23 cellular contexts compared by ENCODE assay signal in the genomic region with DNA sequence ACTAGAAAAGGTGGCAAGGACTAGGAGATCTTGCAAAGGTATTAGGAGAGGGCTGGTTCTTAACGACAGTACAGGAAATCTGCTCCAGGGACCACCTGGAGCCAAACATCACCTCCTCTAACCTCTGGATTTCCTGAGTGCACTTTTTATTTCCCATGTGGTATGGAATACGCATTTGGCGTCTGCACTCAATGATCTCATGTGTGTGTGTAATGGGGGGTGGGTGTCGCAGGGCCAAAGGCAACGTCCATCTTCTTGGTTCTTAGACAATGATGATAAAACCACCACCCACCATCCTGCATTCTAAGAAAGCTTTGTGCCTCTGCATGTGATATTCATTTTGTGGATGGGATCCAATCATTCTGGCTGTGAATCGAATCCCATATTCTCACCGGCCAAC.
"Had no signal": no experiment of that assay in that cellular context is flagged by ENCODE, and none has a peak within 500 bp of the region (broad histone marks: within the 10 kb centered on the region; RNA-seq: fewer than 3 reads in every experiment).

No MANE protein-coding gene starts in this region.

- H3K9me3 ChIP-seq: gastrocnemius medialis, heart right ventricle, mucosa of descending colon, testis, upper lobe of left lung had no signal

- H3K4me3 ChIP-seq: cardiac muscle cell, coronary artery, gastrocnemius medialis, heart right ventricle, lung, mucosa of descending colon, testis, upper lobe of left lung had no signal

- DNase-seq: activated CD4-positive, alpha-beta memory T cell treated with anti-CD3 and anti-CD28 coated beads for 36 hours; activated CD4-positive, alpha-beta T cell treated with anti-CD3 and anti-CD28 coated beads for 36 hours; activated CD8-positive, alpha-beta memory T cell treated with anti-CD3 and anti-CD28 coated beads, Interleukin-2, amount 10 ng/mL, durations not matched to agents 7 days and 5 days; activated effector memory CD4-positive, alpha-beta T cell treated with Interleukin-2 at 50 U/mL for 16 hours; activated naive CD4-positive, alpha-beta T cell treated with anti-CD3 and anti-CD28 coated beads, Interleukin-2, amount 50 U/mL, for 16 hours; activated T-cell treated with anti-CD3 and anti-CD28 coated beads, Interleukin-2, amount 50 U/mL, for 24 hours; effector memory CD4-positive, alpha-beta T cell; gastrocnemius medialis; heart right ventricle; left cardiac atrium; mucosa of descending colon; naive thymus-derived CD4-positive, alpha-beta T cell; occipital lobe; right cardiac atrium; small intestine; testis; upper lobe of left lung had no signal

- H3K27ac ChIP-seq: cardiac muscle cell, coronary artery, gastrocnemius medialis, heart right ventricle, testis, upper lobe of left lung had no signal

- FAIRE-seq: astrocyte, small intestine had no signal

- H3K36me3 Mint-ChIP-seq: activated CD4-positive, alpha-beta memory T cell treated with anti-CD3 and anti-CD28 coated beads for 36 hours; activated CD8-positive, alpha-beta memory T cell treated with anti-CD3 and anti-CD28 coated beads, Interleukin-2, amount 10 ng/mL, durations not matched to agents 7 days and 5 days; naive thymus-derived CD4-positive, alpha-beta T cell had no signal

- H3K27ac Mint-ChIP-seq: activated CD4-positive, alpha-beta memory T cell treated with anti-CD3 and anti-CD28 coated beads for 36 hours; activated CD4-positive, alpha-beta T cell treated with anti-CD3 and anti-CD28 coated beads for 36 hours; activated CD8-positive, alpha-beta memory T cell treated with anti-CD3 and anti-CD28 coated beads, Interleukin-2, amount 10 ng/mL, durations not matched to agents 7 days and 5 days; activated T-cell treated with anti-CD3 and anti-CD28 coated beads, Interleukin-2, amount 50 U/mL, for 24 hours; naive thymus-derived CD4-positive, alpha-beta T cell; stimulated activated naive CD8-positive, alpha-beta T cell treated with anti-CD3 and anti-CD28 coated beads, Interleukin-15, Interleukin-2, amounts not matched to agents 100 ng/mL and 50 ng/mL, for 24 hours had no signal

- H3K27me3 Mint-ChIP-seq: progenitor cell of endocrine pancreas had no signal

- H3K36me3 ChIP-seq: cardiac muscle cell, gastrocnemius medialis, heart right ventricle, upper lobe of left lung had no signal

- H3K4me1 Mint-ChIP-seq: activated CD4-positive, alpha-beta T cell treated with anti-CD3 and anti-CD28 coated beads for 36 hours; activated CD8-positive, alpha-beta memory T cell treated with anti-CD3 and anti-CD28 coated beads, Interleukin-2, amount 10 ng/mL, durations not matched to agents 7 days and 5 days had no signal

- H3K4me3 Mint-ChIP-seq: activated CD4-positive, alpha-beta memory T cell treated with anti-CD3 and anti-CD28 coated beads for 36 hours; activated CD4-positive, alpha-beta T cell treated with anti-CD3 and anti-CD28 coated beads for 36 hours; activated CD8-positive, alpha-beta memory T cell treated with anti-CD3 and anti-CD28 coated beads, Interleukin-2, amount 10 ng/mL, durations not matched to agents 7 days and 5 days; activated T-cell treated with anti-CD3 and anti-CD28 coated beads, Interleukin-2, amount 50 U/mL, for 24 hours; naive thymus-derived CD4-positive, alpha-beta T cell; stimulated activated naive CD8-positive, alpha-beta T cell treated with anti-CD3 and anti-CD28 coated beads, Interleukin-15, Interleukin-2, amounts not matched to agents 100 ng/mL and 50 ng/mL, for 24 hours had no signal

- H3K4me1 ChIP-seq: testis had no signal

- ATAC-seq: activated CD4-positive, alpha-beta T cell treated with anti-CD3 and anti-CD28 coated beads for 36 hours; activated CD8-positive, alpha-beta memory T cell treated with anti-CD3 and anti-CD28 coated beads, Interleukin-2, amount 10 ng/mL, durations not matched to agents 7 days and 5 days; gastrocnemius medialis; heart right ventricle; left cardiac atrium; mucosa of descending colon; naive thymus-derived CD4-positive, alpha-beta T cell; right cardiac atrium had no signal

- H3K9me3 Mint-ChIP-seq: activated CD4-positive, alpha-beta memory T cell treated with anti-CD3 and anti-CD28 coated beads for 36 hours; activated T-cell treated with anti-CD3 and anti-CD28 coated beads, Interleukin-2, amount 50 U/mL, for 24 hours; stimulated activated naive CD8-positive, alpha-beta T cell treated with anti-CD3 and anti-CD28 coated beads, Interleukin-15, Interleukin-2, amounts not matched to agents 100 ng/mL and 50 ng/mL, for 24 hours had no signal

- H3K27me3 ChIP-seq: gastrocnemius medialis, testis, upper lobe of left lung had no signal
